14 cellular contexts compared by ENCODE assay signal in genomic region chr16:82782715-82783251, GRCh38.
DNase-seq lines count a peak whose midpoint lies in the region; ATAC-seq and TF ChIP-seq lines count a peak whose summit lies in the region.
"Had no signal": no experiment of that assay in that cellular context is flagged by ENCODE, and none has a peak within 500 bp of the region (broad histone marks: within the 10 kb centered on the region; RNA-seq: fewer than 3 reads in every experiment).

No MANE protein-coding gene starts in this region.

- H3K4me3 Mint-ChIP-seq in nephron progenitor cell, result no peak overlapping the region
- H3K4me3 Mint-ChIP-seq in activated T-helper 17 cell treated with anti-CD3 and anti-CD28 coated beads, Interleukin-2, amount 50 U/mL, for 72 hours, result no peak overlapping the region
- H3K4me3 Mint-ChIP-seq: activated naive CD4-positive, alpha-beta T cell treated with anti-CD3 and anti-CD28 coated beads for 36 hours; mesothelial cell of epicardium had no signal

- no peak overlapping the region for H3K4me3 ChIP-seq in fibroblast of the aortic adventitia (ENCODE audit: low read depth, low read length)
- H3K4me3 ChIP-seq: SK-N-MC had no signal

- peak; percentile 29 for DNase-seq in ELF-1 (ENCODE audit: low read depth, low spot score)
- DNase-seq in NCI-H345 (lab: John Stamatoyannopoulos, UW), result peak; percentile 52
- peak; percentile 31 for DNase-seq in fibroblast of the aortic adventitia (ENCODE audit: low read depth)
- DNase-seq in nephron progenitor cell, result peak; percentile 7
- DNase-seq in DMS79 (lab: John Stamatoyannopoulos, UW), result no peak
- DNase-seq: activated naive CD4-positive, alpha-beta T cell treated with anti-CD3 and anti-CD28 coated beads for 36 hours; AML-193; central memory CD4-positive, alpha-beta T cell; DMS 273 treated with DMSO at 0.1 percent for 48 hours had no signal

- H3K4me1 Mint-ChIP-seq in nephron progenitor cell, result peaks cover 8% of the 10 kb centered on the region
- no peaks in the 10 kb centered on the region for H3K4me1 Mint-ChIP-seq in activated T-helper 17 cell treated with anti-CD3 and anti-CD28 coated beads, Interleukin-2, amount 50 U/mL, for 72 hours
- H3K4me1 Mint-ChIP-seq: mesothelial cell of epicardium had no signal

- H3K27ac Mint-ChIP-seq in nephron progenitor cell, result no peak overlapping the region
- no peak overlapping the region for H3K27ac Mint-ChIP-seq in activated T-helper 17 cell treated with anti-CD3 and anti-CD28 coated beads, Interleukin-2, amount 50 U/mL, for 72 hours
- H3K27ac Mint-ChIP-seq: activated naive CD4-positive, alpha-beta T cell treated with anti-CD3 and anti-CD28 coated beads for 36 hours; mesothelial cell of epicardium had no signal

- H3K27me3 Mint-ChIP-seq in nephron progenitor cell (ENCODE audit: low read depth, poor library complexity), result peaks cover 4% of the 10 kb centered on the region
- peaks cover 20% of the 10 kb centered on the region for H3K27me3 Mint-ChIP-seq in activated T-helper 17 cell treated with anti-CD3 and anti-CD28 coated beads, Interleukin-2, amount 50 U/mL, for 72 hours

- no peak for ATAC-seq in activated T-helper 17 cell treated with anti-CD3 and anti-CD28 coated beads, Interleukin-2, amount 50 U/mL, for 72 hours (replicated peaks)
- ATAC-seq in SK-N-SH treated with all-trans-retinoic acid at 6 μM for 48 hours, result no peak
- no peak for ATAC-seq in GM19452 (IDR thresholded peaks at IDR 0.05; ENCODE audit: unreplicated experiment)

- no peaks in the 10 kb centered on the region for H3K9me3 Mint-ChIP-seq in nephron progenitor cell
- no peaks in the 10 kb centered on the region for H3K9me3 Mint-ChIP-seq in activated T-helper 17 cell treated with anti-CD3 and anti-CD28 coated beads, Interleukin-2, amount 50 U/mL, for 72 hours
- H3K9me3 Mint-ChIP-seq: activated naive CD4-positive, alpha-beta T cell treated with anti-CD3 and anti-CD28 coated beads for 36 hours; mesothelial cell of epicardium had no signal

- no peaks in the 10 kb centered on the region for H3K36me3 Mint-ChIP-seq in nephron progenitor cell (ENCODE audit: low read depth)
- H3K36me3 Mint-ChIP-seq in activated T-helper 17 cell treated with anti-CD3 and anti-CD28 coated beads, Interleukin-2, amount 50 U/mL, for 72 hours (ENCODE audit: low read depth), result no peaks in the 10 kb centered on the region
- H3K36me3 Mint-ChIP-seq: mesothelial cell of epicardium had no signal

- TF ChIP-seq CTCF in fibroblast of the aortic adventitia (IDR thresholded peaks at IDR 0.05; ENCODE audit: insufficient read depth, low read length) (no peak), nephron progenitor cell (IDR thresholded peaks at IDR 0.05) (no peak)

TF ChIP-seq in SK-N-SH treated with all-trans-retinoic acid at 6 μM for 48 hours, 23 proteins besides CTCF, POLR2A, EP300 and RAD21:
- no peak for TF ChIP-seq ZNF565 (CRISPR knock-in tag; conservative IDR thresholded peaks at IDR 0.05; ENCODE audit: low read depth)
- TF ChIP-seq GLIS3 (CRISPR knock-in tag; IDR thresholded peaks at IDR 0.05), result no peak
- no peak for TF ChIP-seq SNAI2 (CRISPR knock-in tag; IDR thresholded peaks at IDR 0.05)
- no peak for TF ChIP-seq TCF4 (CRISPR knock-in tag; IDR thresholded peaks at IDR 0.05; ENCODE audit: borderline replicate concordance)
- no peak for TF ChIP-seq ZNF70 (CRISPR knock-in tag; IDR thresholded peaks at IDR 0.05)
- TF ChIP-seq ZNF8 (CRISPR knock-in tag; IDR thresholded peaks at IDR 0.05), result no peak
- no peak for TF ChIP-seq TOX (CRISPR knock-in tag; IDR thresholded peaks at IDR 0.05; ENCODE audit: borderline replicate concordance)
- no peak for TF ChIP-seq RARB (CRISPR knock-in tag; IDR thresholded peaks at IDR 0.05)
TF ChIP-seq in SK-N-SH treated with all-trans-retinoic acid at 6 μM for 48 hours: peak in this region for 0.
